25 cellular contexts compared by ENCODE assay signal in the genomic region with DNA sequence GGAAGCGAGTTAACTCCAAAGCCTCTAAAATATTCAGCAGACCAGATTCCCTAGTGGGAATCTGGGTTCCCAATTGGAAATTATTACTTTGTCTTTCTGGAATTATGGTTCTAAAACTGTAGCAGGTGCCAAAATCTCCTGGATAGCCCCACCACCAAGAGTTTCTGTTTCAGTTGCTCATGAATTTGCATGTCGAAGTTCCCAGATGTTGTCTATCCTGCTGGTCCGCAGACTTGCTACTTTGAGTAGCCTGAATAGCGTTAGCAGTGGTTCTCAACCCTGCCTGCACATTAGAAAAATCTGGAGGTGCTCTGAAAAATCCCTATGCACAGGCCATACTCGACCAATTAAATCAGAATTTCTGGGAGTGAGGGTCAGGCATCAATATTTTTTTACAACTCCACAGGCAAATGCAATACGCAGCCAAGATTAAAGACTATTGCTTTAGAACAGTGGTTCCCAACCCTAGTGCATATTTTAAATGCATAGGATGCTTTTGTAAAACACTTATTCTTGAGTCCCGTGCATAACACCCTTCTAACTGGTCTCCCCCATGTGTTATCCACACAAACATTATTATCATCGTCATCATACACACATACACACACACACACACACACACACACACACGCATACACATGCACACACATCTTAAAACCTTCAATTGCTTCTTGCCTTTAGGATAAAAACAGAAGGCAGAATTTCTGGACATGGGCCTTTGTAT.
A peak's percentile ranks its signal among the peaks of the same experiment; 100 is the strongest.
DNase-seq lines count a peak whose midpoint lies in the region; ATAC-seq, FAIRE-seq and TF ChIP-seq lines count a peak whose summit lies in the region.
"Had no signal": no experiment of that assay in that cellular context is flagged by ENCODE, and none has a peak within 500 bp of the region (broad histone marks: within the 10 kb centered on the region; RNA-seq: fewer than 3 reads in every experiment).

No MANE protein-coding gene starts in this region.

- H3K4me2 ChIP-seq in astrocyte (ENCODE audit: low read length) (peak overlapping the region; percentile 47), PC-9 (no peak overlapping the region)

- H3K27ac ChIP-seq in astrocyte (ENCODE audit: low read depth, low read length) (peak overlapping the region; percentile 13), skeletal muscle tissue (ENCODE audit: low read depth, low read length) (peak overlapping the region; percentile 30), PC-9 (no peak overlapping the region)
- H3K27ac ChIP-seq: epithelial cell of prostate had no signal

- H4K20me1 ChIP-seq in astrocyte (ENCODE audit: insufficient read depth, low read length) = no peaks in the 10 kb centered on the region
- no peaks in the 10 kb centered on the region for H4K20me1 ChIP-seq in PC-9 (ENCODE audit: insufficient read depth)

- H3K27ac Mint-ChIP-seq in activated naive CD8-positive, alpha-beta T cell = peak overlapping the region; percentile 34
- H3K27ac Mint-ChIP-seq in activated naive CD8-positive, alpha-beta T cell treated with anti-CD3 and anti-CD28 coated beads for 36 hours = no peak overlapping the region
- H3K27ac Mint-ChIP-seq in astrocyte (ENCODE audit: unreplicated experiment) = no peak overlapping the region
- H3K27ac Mint-ChIP-seq: activated naive CD4-positive, alpha-beta T cell treated with anti-CD3 and anti-CD28 coated beads, Interleukin-2, amount 50 U/mL, for 72 hours; activated T-helper 1 cell treated with anti-CD3 and anti-CD28 coated beads, Interleukin-12 subunit alpha, Interleukin-12 subunit beta, Interleukin-2, Interleukin-4 antibody, amounts not matched to agents 30 ng/mL and 10 ng/mL and 1 ng/mL, durations not matched to agents 14 hours and 24 hours and 36 hours; dendritic cell treated with granulocyte-macrophage colony-stimulating factor and Interleukin-4, amounts not matched to agents 40 ng/mL and 50 ng/mL, for 4 days; T-cell had no signal

- H2AFZ ChIP-seq in astrocyte (ENCODE audit: low read depth, low read length) = no peak overlapping the region
- H2AFZ ChIP-seq in PC-9 = no peak overlapping the region

- ATAC-seq in left ventricle myocardium superior (peak; percentile 59), HG03135 (IDR thresholded peaks at IDR 0.05; ENCODE audit: unreplicated experiment) (no peak)
- ATAC-seq: activated naive CD4-positive, alpha-beta T cell treated with anti-CD3 and anti-CD28 coated beads, Interleukin-2, amount 50 U/mL, for 72 hours; HepG2; T-cell had no signal

- 0 out of 2 replicates have a peak, but pooled peaks cover 4% of the 10 kb centered on the region for H3F3A ChIP-seq in PC-9 (ENCODE audit: insufficient read depth, low read depth)

- POLR2A ChIA-PET in PC-9 (lab: Charles Lee; ENCODE audit: unreplicated experiment) = no interaction called here

- H3K9me3 Mint-ChIP-seq in activated naive CD8-positive, alpha-beta T cell (ENCODE audit: low read depth) = no peaks in the 10 kb centered on the region
- no peaks in the 10 kb centered on the region for H3K9me3 Mint-ChIP-seq in activated naive CD8-positive, alpha-beta T cell treated with anti-CD3 and anti-CD28 coated beads for 36 hours
- H3K9me3 Mint-ChIP-seq in astrocyte (ENCODE audit: unreplicated experiment) = no peaks in the 10 kb centered on the region
- H3K9me3 Mint-ChIP-seq: activated T-helper 1 cell treated with anti-CD3 and anti-CD28 coated beads, Interleukin-12 subunit alpha, Interleukin-12 subunit beta, Interleukin-2, Interleukin-4 antibody, amounts not matched to agents 30 ng/mL and 10 ng/mL and 1 ng/mL, durations not matched to agents 14 hours and 24 hours and 36 hours; dendritic cell treated with granulocyte-macrophage colony-stimulating factor and Interleukin-4, amounts not matched to agents 40 ng/mL and 50 ng/mL, for 4 days; T-cell had no signal

- DNase-seq in activated naive CD8-positive, alpha-beta T cell treated with anti-CD3 and anti-CD28 coated beads for 36 hours = no peak
- DNase-seq in astrocyte (ENCODE audit: low read depth) = no peak
- DNase-seq in left ventricle myocardium superior = no peak
- no peak for DNase-seq in PC-9
- no peak for DNase-seq in nucleus accumbens (lab: John Stamatoyannopoulos, UW)
- DNase-seq: 8988T; activated CD4-positive, alpha-beta T cell treated with anti-CD3 and anti-CD28 coated beads for 4 hours; BE2C; body of pancreas; Caco-2; kidney glomerular epithelial cell; NCI-H1417; nephron progenitor cell; SIG-M5; stimulated activated CD4-positive, alpha-beta T cell treated with anti-CD3 and anti-CD28 coated beads, Interleukin-12 subunit alpha, Interleukin-12 subunit beta, amount 100 ng/mL, for 4 hours; stimulated activated CD8-positive, alpha-beta memory T cell treated with anti-CD3 and anti-CD28 coated beads, Interleukin-4, amount 100 ng/mL, for 48 hours; T-cell had no signal

- CTCF ChIA-PET in PC-9 (lab: Charles Lee) = no interaction called here

- TF ChIP-seq CTCF in astrocyte (IDR thresholded peaks at IDR 0.05; ENCODE audit: insufficient read depth, low read depth, low read length) (no peak), PC-9 (conservative IDR thresholded peaks at IDR 0.05) (no peak)

- H3K36me3 ChIP-seq in astrocyte (ENCODE audit: insufficient read depth, low read length) (no peaks in the 10 kb centered on the region), skeletal muscle tissue (ENCODE audit: control insufficient read depth in 3 of 3, insufficient read depth in 3 of 3, low read length in 3 of 3) (no peaks in the 10 kb centered on the region), PC-9 (ENCODE audit: low read depth) (no peaks in the 10 kb centered on the region)
- H3K36me3 ChIP-seq: BE2C had no signal

- peaks cover 5% of the 10 kb centered on the region for H3K36me3 Mint-ChIP-seq in activated naive CD8-positive, alpha-beta T cell
- H3K36me3 Mint-ChIP-seq in activated naive CD8-positive, alpha-beta T cell treated with anti-CD3 and anti-CD28 coated beads for 36 hours = peaks cover 3% of the 10 kb centered on the region
- no peaks in the 10 kb centered on the region for H3K36me3 Mint-ChIP-seq in astrocyte (ENCODE audit: low read depth, unreplicated experiment)
- H3K36me3 Mint-ChIP-seq: activated naive CD4-positive, alpha-beta T cell treated with anti-CD3 and anti-CD28 coated beads, Interleukin-2, amount 50 U/mL, for 72 hours; T-cell had no signal

- H3K9me2 ChIP-seq in PC-9 (ENCODE audit: insufficient read depth) = no peaks in the 10 kb centered on the region

- H3K9ac ChIP-seq in astrocyte (ENCODE audit: low read length) (peak overlapping the region; percentile 1), skeletal muscle tissue (ENCODE audit: low read depth in 1 of 3, low read length in 3 of 3) (no peak overlapping the region)

- BruUV-seq in PC-9 (replicated peaks; lab: Mats Ljungman, UMichigan) = no TSS peak

- H3K4me3 ChIP-seq in astrocyte (ENCODE audit: insufficient read depth, low read depth, low read length) = no peak overlapping the region
- peak overlapping the region in 1 of 3 donors; percentile 13 for H3K4me3 ChIP-seq in skeletal muscle tissue (ENCODE audit: low read length in 3 of 3)
- H3K4me3 ChIP-seq in PC-9 = no peak overlapping the region
- H3K4me3 ChIP-seq: body of pancreas had no signal

- H3K4me3 Mint-ChIP-seq in activated naive CD8-positive, alpha-beta T cell = no peak overlapping the region
- H3K4me3 Mint-ChIP-seq in activated naive CD8-positive, alpha-beta T cell treated with anti-CD3 and anti-CD28 coated beads for 36 hours = no peak overlapping the region
- H3K4me3 Mint-ChIP-seq in astrocyte (ENCODE audit: unreplicated experiment) = no peak overlapping the region
- H3K4me3 Mint-ChIP-seq: activated T-helper 1 cell treated with anti-CD3 and anti-CD28 coated beads, Interleukin-12 subunit alpha, Interleukin-12 subunit beta, Interleukin-2, Interleukin-4 antibody, amounts not matched to agents 30 ng/mL and 10 ng/mL and 1 ng/mL, durations not matched to agents 14 hours and 24 hours and 36 hours; dendritic cell treated with granulocyte-macrophage colony-stimulating factor and Interleukin-4, amounts not matched to agents 40 ng/mL and 50 ng/mL, for 4 days; nephron progenitor cell; T-cell had no signal

- H3K27me3 ChIP-seq in astrocyte (ENCODE audit: insufficient read depth, low read length) = peaks cover 1% of the 10 kb centered on the region
- H3K27me3 ChIP-seq in skeletal muscle tissue (ENCODE audit: control insufficient read depth in 3 of 3, insufficient read depth in 3 of 3, low read length in 3 of 3) = no peaks in the 10 kb centered on the region
- H3K27me3 ChIP-seq in PC-9 (ENCODE audit: insufficient read depth, low read depth) = no peaks in the 10 kb centered on the region
- H3K27me3 ChIP-seq: BE2C, body of pancreas had no signal

- intact Hi-C loops in left ventricle myocardium superior (cut with micrococcal nuclease) (no loop called here), PC-9 (cut with micrococcal nuclease; ENCODE audit: unreplicated experiment) (no loop called here)

- H3K9me3 ChIP-seq in astrocyte (ENCODE audit: insufficient read depth, low read depth, low read length) (no peaks in the 10 kb centered on the region), skeletal muscle tissue (ENCODE audit: control insufficient read depth in 3 of 3, low read length in 3 of 3) (no peaks in the 10 kb centered on the region), PC-9 (ENCODE audit: insufficient read depth, low read depth) (no peaks in the 10 kb centered on the region)
- H3K9me3 ChIP-seq: BE2C, body of pancreas, Caco-2 had no signal

- H3K4me1 ChIP-seq in astrocyte (ENCODE audit: insufficient read depth, low read length) (peaks cover 16% of the 10 kb centered on the region), skeletal muscle tissue (ENCODE audit: control insufficient read depth in 3 of 3, insufficient read depth in 3 of 3, low read length in 3 of 3) (peaks cover 7 to 16% (median 10%) of the 10 kb centered on the region in 3 donors), PC-9 (replicated peaks; ENCODE audit: insufficient read depth) (peaks cover 16% of the 10 kb centered on the region)
- H3K4me1 ChIP-seq: BE2C, body of pancreas, Caco-2 had no signal

- H3K79me2 ChIP-seq in astrocyte (ENCODE audit: insufficient read depth, low read length) = no peaks in the 10 kb centered on the region
- H3K79me2 ChIP-seq in PC-9 (ENCODE audit: low read depth) = no peaks in the 10 kb centered on the region

- FAIRE-seq in astrocyte (lab: Jason Lieb, UNC) = no peak
- FAIRE-seq: HepG2 had no signal

- H3K27me3 Mint-ChIP-seq in activated naive CD8-positive, alpha-beta T cell = no peaks in the 10 kb centered on the region
- H3K27me3 Mint-ChIP-seq in activated naive CD8-positive, alpha-beta T cell treated with anti-CD3 and anti-CD28 coated beads for 36 hours = no peaks in the 10 kb centered on the region
- no peaks in the 10 kb centered on the region for H3K27me3 Mint-ChIP-seq in astrocyte (ENCODE audit: low read depth, unreplicated experiment)
- H3K27me3 Mint-ChIP-seq: dendritic cell treated with granulocyte-macrophage colony-stimulating factor and Interleukin-4, amounts not matched to agents 40 ng/mL and 50 ng/mL, for 4 days; T-cell had no signal

- no peaks in the 10 kb centered on the region for H3K4me1 Mint-ChIP-seq in activated naive CD8-positive, alpha-beta T cell (ENCODE audit: low read depth)
- peaks cover 2% of the 10 kb centered on the region for H3K4me1 Mint-ChIP-seq in activated naive CD8-positive, alpha-beta T cell treated with anti-CD3 and anti-CD28 coated beads for 36 hours
- peaks cover 6% of the 10 kb centered on the region for H3K4me1 Mint-ChIP-seq in astrocyte (ENCODE audit: low read depth, unreplicated experiment)
- H3K4me1 Mint-ChIP-seq: T-cell had no signal
